ENCODE assay signal across 16 cellular contexts in the genomic region with DNA sequence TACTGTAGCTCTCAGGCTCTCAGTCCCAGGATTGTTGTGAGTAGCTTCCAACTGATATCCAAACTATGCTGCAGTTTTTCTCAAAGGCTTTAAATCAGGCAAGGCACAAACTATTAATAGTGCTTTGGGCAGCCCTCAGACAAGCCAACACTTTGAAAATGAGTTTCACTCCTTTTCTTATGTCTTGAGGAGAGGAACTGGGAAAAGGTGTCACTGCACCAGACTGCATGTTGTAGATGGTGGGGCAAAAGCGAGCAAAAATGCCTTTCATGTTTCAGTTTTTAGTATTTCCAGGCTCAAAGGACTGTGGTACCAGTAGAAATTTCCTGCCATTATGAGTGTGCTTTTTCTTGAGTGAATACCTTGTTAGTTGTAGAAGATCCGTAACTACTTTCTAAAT. TPM values are rescaled to one million over a fixed set of nuclear protein-coding genes. Genes with fewer than 3 reads are reported as not detected.
DNase-seq lines count a peak whose midpoint lies in the region; ATAC-seq and TF ChIP-seq lines count a peak whose summit lies in the region.
"Had no signal": no experiment of that assay in that cellular context is flagged by ENCODE, and none has a peak within 500 bp of the region (broad histone marks: within the 10 kb centered on the region; RNA-seq: fewer than 3 reads in every experiment).

No MANE protein-coding gene starts in this region.

- intact Hi-C loops in heart left ventricle (cut with DNase I): no loop called here
- intact Hi-C loops in lower lobe of right lung (cut with DNase I): no loop called here

- TF ChIP-seq POLR2A in heart left ventricle (IDR thresholded peaks at IDR 0.05): no peak

- no peak for DNase-seq in HPDE6-E6E7 (ENCODE audit: extremely low spot score)
- DNase-seq in heart left ventricle: no peak
- no peak for DNase-seq in lower lobe of right lung
- DNase-seq: MG63, NCI-H1105, NCI-H187 treated with DMSO at 0.1 percent for 48 hours, SHP77 treated with DMSO at 0.1 percent for 48 hours, T-helper 17 cell had no signal

- H3K27ac ChIP-seq in OCI-LY3 (ENCODE audit: low read length): peak overlapping the region; percentile 79
- H3K27ac ChIP-seq in heart left ventricle: no peak overlapping the region
- H3K27ac ChIP-seq in lower lobe of right lung: no peak overlapping the region
- H3K27ac ChIP-seq: BLaER1 treated with 17β-estradiol and CSF1 and Interleukin-3, amounts not matched to agents 10 nM and 100 nM; KMS-11 had no signal

- H3K27me3 ChIP-seq in OCI-LY3 (ENCODE audit: low read depth, low read length): no peaks in the 10 kb centered on the region
- H3K27me3 ChIP-seq in heart left ventricle: no peaks in the 10 kb centered on the region
- H3K27me3 ChIP-seq in lower lobe of right lung (ENCODE audit: low read depth): no peaks in the 10 kb centered on the region
- H3K27me3 ChIP-seq: BLaER1 treated with 17β-estradiol and CSF1 and Interleukin-3, amounts not matched to agents 10 nM and 100 nM; MG63 had no signal

- TF ChIP-seq CTCF in OCI-LY3 (IDR thresholded peaks at IDR 0.05; ENCODE audit: low read depth, low read length): no peak
- TF ChIP-seq CTCF in heart left ventricle (IDR thresholded peaks at IDR 0.05): no peak
- no peak for TF ChIP-seq CTCF in lower lobe of right lung (IDR thresholded peaks at IDR 0.05)

- H3K36me3 ChIP-seq in OCI-LY3 (replicated peaks; ENCODE audit: low read depth, low read length) (peaks cover 9% of the 10 kb centered on the region), heart left ventricle (no peaks in the 10 kb centered on the region), lower lobe of right lung (no peaks in the 10 kb centered on the region)
- H3K36me3 ChIP-seq: BLaER1 treated with 17β-estradiol and CSF1 and Interleukin-3, amounts not matched to agents 10 nM and 100 nM; MG63 had no signal

- WGBS in heart left ventricle, 4 donors: 84 to 93% methylated on average over 2 of the region's 2 CpGs; no CpG with 5 or more reads in 2 of the 4 donors

- no peaks in the 10 kb centered on the region for H3K79me2 ChIP-seq in OCI-LY3 (ENCODE audit: low read length)

- peak overlapping the region; percentile 43 for H3K4me3 ChIP-seq in OCI-LY3 (ENCODE audit: low read length)
- no peak overlapping the region for H3K4me3 ChIP-seq in heart left ventricle
- no peak overlapping the region for H3K4me3 ChIP-seq in lower lobe of right lung
- H3K4me3 ChIP-seq: BLaER1 treated with 17β-estradiol and CSF1 and Interleukin-3, amounts not matched to agents 10 nM and 100 nM; MG63 had no signal

- H4K20me1 ChIP-seq in OCI-LY3 (ENCODE audit: insufficient read depth, low read length): no peaks in the 10 kb centered on the region
- H4K20me1 ChIP-seq: BLaER1 treated with 17β-estradiol and CSF1 and Interleukin-3, amounts not matched to agents 10 nM and 100 nM had no signal

- H3K4me2 ChIP-seq in OCI-LY3 (ENCODE audit: low read length): peak overlapping the region; percentile 70
- H3K4me2 ChIP-seq: BLaER1 treated with 17β-estradiol and CSF1 and Interleukin-3, amounts not matched to agents 10 nM and 100 nM; KMS-11 had no signal

- H2AFZ ChIP-seq in OCI-LY3 (ENCODE audit: low read depth, low read length): peak overlapping the region; percentile 56; the same call in 1 of the 2 replicates

- ATAC-seq in GM18498 (IDR thresholded peaks at IDR 0.05; ENCODE audit: unreplicated experiment) (peak; percentile 73), GM21423 (IDR thresholded peaks at IDR 0.05; ENCODE audit: unreplicated experiment) (peak; percentile 74), HG02884 (IDR thresholded peaks at IDR 0.05; ENCODE audit: unreplicated experiment) (peak; percentile 84), GM19397 (IDR thresholded peaks at IDR 0.05; ENCODE audit: unreplicated experiment) (no peak), heart left ventricle (no peak), lower lobe of right lung (no peak)
- ATAC-seq: HCT116, T-helper 17 cell had no signal

- H3K9me3 ChIP-seq in OCI-LY3 (ENCODE audit: insufficient read depth, low read length) (0 out of 2 replicates have a peak, but pooled peaks cover 4% of the 10 kb centered on the region), heart left ventricle (no peaks in the 10 kb centered on the region), lower lobe of right lung (no peaks in the 10 kb centered on the region)
- H3K9me3 ChIP-seq: BLaER1 treated with 17β-estradiol and CSF1 and Interleukin-3, amounts not matched to agents 10 nM and 100 nM had no signal

- peak overlapping the region; percentile 35; the same call in 1 of the 2 replicates for H3K9ac ChIP-seq in OCI-LY3 (ENCODE audit: low read length)
- H3K9ac ChIP-seq: BLaER1 treated with 17β-estradiol and CSF1 and Interleukin-3, amounts not matched to agents 10 nM and 100 nM; KMS-11 had no signal

- H3K4me1 ChIP-seq in OCI-LY3 (ENCODE audit: low read length) (peaks cover 27% of the 10 kb centered on the region), heart left ventricle (no peaks in the 10 kb centered on the region), lower lobe of right lung (no peaks in the 10 kb centered on the region)
- H3K4me1 ChIP-seq: BLaER1 treated with 17β-estradiol and CSF1 and Interleukin-3, amounts not matched to agents 10 nM and 100 nM had no signal

RNA-seq across cellular contexts. Expression of a gene that starts 39.1 kb away (rescaled TPM):
- 10 to 100 TPM in 4 of 9 donors, not detected in 5; 13.8 to 15.4 (median 14.2) TPM for total RNA-seq in heart left ventricle
- 1 to 10 TPM; 2.9 to 4.4 TPM for polyA plus RNA-seq in heart left ventricle
- 21.2 TPM for total RNA-seq in lower lobe of right lung

RNA-seq across cellular contexts. Expression of a gene that starts 54.6 kb away (rescaled TPM):
- 100 to 1,000 TPM in 4 of 9 donors, not detected in 5; 158 to 210 (median 179) TPM for total RNA-seq in heart left ventricle
- polyA plus RNA-seq in heart left ventricle: 100 to 1,000 TPM; 187 to 334 TPM
- 211 TPM for total RNA-seq in lower lobe of right lung

Comparison
In these comparisons a context has a peak if more than half of its experiments do, and no peak if none do; other contexts are left out.
1. ATAC-seq: peak in GM18498 (single experiment), GM21423 (single experiment) and HG02884 (single experiment); none in GM19397 (single experiment), heart left ventricle (0 of 4) and lower lobe of right lung (0 of 2).